ENCODE assay signal across 22 cellular contexts in genomic region chr12:91889970-91890369, GRCh38.
DNase-seq lines count a peak whose midpoint lies in the region; ATAC-seq, FAIRE-seq and TF ChIP-seq lines count a peak whose summit lies in the region.
"Had no signal": no experiment of that assay in that cellular context is flagged by ENCODE, and none has a peak within 500 bp of the region (broad histone marks: within the 10 kb centered on the region; RNA-seq: fewer than 3 reads in every experiment).

No MANE protein-coding gene starts in this region.

- no peaks in the 10 kb centered on the region for H3K27me3 Mint-ChIP-seq in activated naive CD4-positive, alpha-beta T cell treated with anti-CD3 and anti-CD28 coated beads, Interleukin-2, amount 10 ng/mL, durations not matched to agents 7 days and 5 days
- H3K27me3 Mint-ChIP-seq: CD8-positive, alpha-beta memory T cell had no signal

- ATAC-seq in RWPE2 (ENCODE audit: low read depth) = peak; percentile 52; the same call in 1 of the 3 replicates
- ATAC-seq in GM21360 (IDR thresholded peaks at IDR 0.05; ENCODE audit: unreplicated experiment) = no peak
- no peak for ATAC-seq in GM21576 (IDR thresholded peaks at IDR 0.05; ENCODE audit: unreplicated experiment)
- ATAC-seq: GM12878, HCT116, K562 had no signal

- no peaks in the 10 kb centered on the region for H3K36me3 ChIP-seq in RWPE2 (ENCODE audit: low read depth)
- no peaks in the 10 kb centered on the region for H3K36me3 ChIP-seq in hepatocyte (replicated peaks; ENCODE audit: insufficient read depth, low read depth)
- H3K36me3 ChIP-seq: BE2C had no signal

- no peaks in the 10 kb centered on the region for H3K9me2 ChIP-seq in hepatocyte (replicated peaks; ENCODE audit: insufficient read depth)

- H3K4me2 ChIP-seq in hepatocyte = no peak overlapping the region

- peaks cover 31% of the 10 kb centered on the region for H3K4me1 ChIP-seq in RWPE2 (ENCODE audit: insufficient read depth, poor library complexity, severe bottlenecking)
- H3K4me1 ChIP-seq in hepatocyte (ENCODE audit: insufficient read depth) = peaks cover 40% of the 10 kb centered on the region
- H3K4me1 ChIP-seq: BE2C had no signal

- H3K27ac ChIP-seq in RWPE2 (ENCODE audit: poor library complexity, severe bottlenecking) (peak overlapping the region; percentile 33), hepatocyte (peak overlapping the region; percentile 61)

- H2AFZ ChIP-seq in hepatocyte = no peak overlapping the region

- DNase-seq in GM12892 (ENCODE audit: insufficient read length) = no peak
- no peak for DNase-seq in RWPE2 (ENCODE audit: low spot score)
- DNase-seq in hepatocyte (ENCODE audit: low spot score) = no peak
- no peak for DNase-seq in dedifferentiated amniotic fluid mesenchymal stem cell (ENCODE audit: extremely low spot score)
- DNase-seq in activated naive CD4-positive, alpha-beta T cell treated with anti-CD3 and anti-CD28 coated beads, Interleukin-2, amount 10 ng/mL, durations not matched to agents 7 days and 5 days = no peak
- DNase-seq: ACHN; BE2C; C1 segment of cervical spinal cord; CD4-positive, CD25-positive, alpha-beta regulatory T cell; CD8-positive, alpha-beta memory T cell; DMS 273 treated with DMSO at 0.1 percent for 48 hours; DND-41; EL; GOT3; H7 had no signal

- no peaks in the 10 kb centered on the region for H3K4me1 Mint-ChIP-seq in activated naive CD4-positive, alpha-beta T cell treated with anti-CD3 and anti-CD28 coated beads, Interleukin-2, amount 10 ng/mL, durations not matched to agents 7 days and 5 days
- H3K4me1 Mint-ChIP-seq: CD8-positive, alpha-beta memory T cell had no signal

- FAIRE-seq in GM12892 (lab: Jason Lieb, UNC) (peak; percentile 36), endometrium (lab: Jason Lieb, UNC) (peak; percentile 4)
- FAIRE-seq: GM12878, GM19239, K562 had no signal

- H3K9me3 ChIP-seq in RWPE2 (ENCODE audit: severe bottlenecking) = no peaks in the 10 kb centered on the region
- no peaks in the 10 kb centered on the region for H3K9me3 ChIP-seq in hepatocyte (ENCODE audit: low read depth)
- H3K9me3 ChIP-seq: BE2C had no signal

- CTCF ChIA-PET in activated naive CD4-positive, alpha-beta T cell treated with anti-CD3 and anti-CD28 coated beads, Interleukin-2, amount 10 ng/mL, durations not matched to agents 7 days and 5 days (lab: Charles Lee) = no interaction called here

- H3K27me3 ChIP-seq in RWPE2 (ENCODE audit: insufficient read depth, poor library complexity, severe bottlenecking) (no peaks in the 10 kb centered on the region), hepatocyte (no peaks in the 10 kb centered on the region)
- H3K27me3 ChIP-seq: BE2C had no signal

- TF ChIP-seq CTCF in RWPE2 (IDR thresholded peaks at IDR 0.05; ENCODE audit: poor library complexity, severe bottlenecking) (no peak), hepatocyte (IDR thresholded peaks at IDR 0.05; ENCODE audit: poor library complexity) (no peak)

- H3K27ac Mint-ChIP-seq in activated naive CD4-positive, alpha-beta T cell treated with anti-CD3 and anti-CD28 coated beads, Interleukin-2, amount 10 ng/mL, durations not matched to agents 7 days and 5 days = no peak overlapping the region
- H3K27ac Mint-ChIP-seq: CD4-positive, CD25-positive, alpha-beta regulatory T cell had no signal

- H3K4me3 ChIP-seq in RWPE2 (ENCODE audit: severe bottlenecking) = no peak overlapping the region
- no peak overlapping the region for H3K4me3 ChIP-seq in hepatocyte
- H3K4me3 ChIP-seq: GM12878, K562 had no signal

- H3K4me3 Mint-ChIP-seq in activated naive CD4-positive, alpha-beta T cell treated with anti-CD3 and anti-CD28 coated beads, Interleukin-2, amount 10 ng/mL, durations not matched to agents 7 days and 5 days = no peak overlapping the region
- H3K4me3 Mint-ChIP-seq: CD4-positive, CD25-positive, alpha-beta regulatory T cell; CD8-positive, alpha-beta memory T cell had no signal

- no peak for TF ChIP-seq POLR2A in GM12892 (IDR thresholded peaks at IDR 0.05; ENCODE audit: low read depth, low read length)

- H3K36me3 Mint-ChIP-seq in activated naive CD4-positive, alpha-beta T cell treated with anti-CD3 and anti-CD28 coated beads, Interleukin-2, amount 10 ng/mL, durations not matched to agents 7 days and 5 days = no peaks in the 10 kb centered on the region
- H3K36me3 Mint-ChIP-seq: CD4-positive, CD25-positive, alpha-beta regulatory T cell had no signal

- no peaks in the 10 kb centered on the region for H3K79me2 ChIP-seq in hepatocyte

- H4K20me1 ChIP-seq in hepatocyte (ENCODE audit: insufficient read depth, poor library complexity, severe bottlenecking) = no peaks in the 10 kb centered on the region

- H3K9me3 Mint-ChIP-seq in activated naive CD4-positive, alpha-beta T cell treated with anti-CD3 and anti-CD28 coated beads, Interleukin-2, amount 10 ng/mL, durations not matched to agents 7 days and 5 days = no peaks in the 10 kb centered on the region
- H3K9me3 Mint-ChIP-seq: CD8-positive, alpha-beta memory T cell had no signal
